ENCODE assay signal across 8 cellular contexts in genomic region chr6:3156184-3157119, GRCh38. TPM values are rescaled to one million over a fixed set of nuclear protein-coding genes. Genes with fewer than 3 reads are reported as not detected.
DNase-seq lines count a peak whose midpoint lies in the region; ATAC-seq and TF ChIP-seq lines count a peak whose summit lies in the region.
"Not testable (repeated sequence)": the region's sequence is repeated elsewhere in the genome, so short reads cannot be mapped to it uniquely, and the experiment has no call there.

No MANE protein-coding gene starts in this region.

- peaks cover 46 to 63% (median 54%) of the 10 kb centered on the region in 3 donors for H3K27me3 Mint-ChIP-seq in CD14-positive monocyte (ENCODE audit: low read depth in 3 of 3)
- H3K27me3 Mint-ChIP-seq in activated CD4-positive, alpha-beta T cell treated with anti-CD3 and anti-CD28 coated beads for 36 hours = peaks cover 16% of the 10 kb centered on the region
- H3K27me3 Mint-ChIP-seq in glutamatergic neuron (ENCODE audit: unreplicated experiment) = peaks cover 15% of the 10 kb centered on the region

- peaks cover 21% of the 10 kb centered on the region for H3K4me1 Mint-ChIP-seq in CD14-positive monocyte
- peaks cover 20% of the 10 kb centered on the region for H3K4me1 Mint-ChIP-seq in activated CD4-positive, alpha-beta T cell treated with anti-CD3 and anti-CD28 coated beads for 36 hours
- peaks cover 23% of the 10 kb centered on the region for H3K4me1 Mint-ChIP-seq in glutamatergic neuron (ENCODE audit: low read depth, unreplicated experiment)

- H3K9ac ChIP-seq in muscle layer of colon (ENCODE audit: low read length) = peak overlapping the region; percentile 80

- ATAC-seq in activated CD4-positive, alpha-beta T cell treated with anti-CD3 and anti-CD28 coated beads for 36 hours = peak; percentile 19

- H3K27ac Mint-ChIP-seq in CD14-positive monocyte (peak overlapping the region in 6 of 7 donors; percentile 26 to 83 (median 76)), glutamatergic neuron (ENCODE audit: unreplicated experiment) (peak overlapping the region; percentile 97)
- H3K27ac Mint-ChIP-seq in activated CD4-positive, alpha-beta T cell treated with anti-CD3 and anti-CD28 coated beads for 36 hours = peak overlapping the region; percentile 55

- H3K4me3 ChIP-seq in HEK293 (ENCODE audit: low read depth, low read length) (peak overlapping the region; percentile 71), brain microvascular endothelial cell (ENCODE audit: low read depth, low read length) (peak overlapping the region; percentile 70), muscle layer of colon (ENCODE audit: low read depth in 1 of 2, low read length in 2 of 2) (peak overlapping the region; percentile 88 to 99)

- not testable (repeated sequence) for TF ChIP-seq CTCF in CD14-positive monocyte (IDR thresholded peaks at IDR 0.05); glutamatergic neuron (IDR thresholded peaks at IDR 0.05; ENCODE audit: partially characterized antibody, unreplicated experiment)
- peak; percentile 68 for TF ChIP-seq CTCF in HEK293 (tag by site-specific recombination; IDR thresholded peaks at IDR 0.05)
- peak; percentile 3 for TF ChIP-seq CTCF in brain microvascular endothelial cell (IDR thresholded peaks at IDR 0.05; ENCODE audit: low read depth, low read length, missing control alignments)

- POLR2A ChIA-PET in HEK293 (lab: Yijun Ruan, JAX) = interaction anchor here (0.7 to 1.9 kb wide), 21 partner anchors 8 to 105 kb away, joined by 3 to 25 read pairs (median 4); partner anchors contain the start of genes BPHL, PSMG4 and TUBB2B
- POLR2A ChIA-PET in activated CD4-positive, alpha-beta T cell treated with anti-CD3 and anti-CD28 coated beads for 36 hours (lab: Charles Lee) = interaction anchor here (0.7 kb wide), 1 partner anchor 54 kb away, joined by 3 read pairs; no protein-coding TSS in a partner anchor

- peaks cover 6 to 26% of the 10 kb centered on the region in 2 experiments for H3K36me3 ChIP-seq in HEK293 (ENCODE audit: control insufficient read depth in 2 of 2, insufficient read depth in 1 of 2, low read length in 2 of 2)
- H3K36me3 ChIP-seq in brain microvascular endothelial cell (replicated peaks) = peaks cover 27% of the 10 kb centered on the region
- H3K36me3 ChIP-seq in muscle layer of colon (ENCODE audit: insufficient read depth, low read length) = peaks cover 18% of the 10 kb centered on the region

- H3K4me3 Mint-ChIP-seq in CD14-positive monocyte (peak overlapping the region; percentile 87 to 93), glutamatergic neuron (ENCODE audit: unreplicated experiment) (peak overlapping the region; percentile 92)
- H3K4me3 Mint-ChIP-seq in activated CD4-positive, alpha-beta T cell treated with anti-CD3 and anti-CD28 coated beads for 36 hours = peak overlapping the region; percentile 74

- intact Hi-C loops in CD14-positive monocyte (cut with micrococcal nuclease) = loop anchor here in 1 of 2 donors (1.0 kb wide), 1 partner anchor 24 kb away; no protein-coding TSS in a partner anchor
- intact Hi-C loops in activated CD4-positive, alpha-beta T cell treated with anti-CD3 and anti-CD28 coated beads for 36 hours (cut with DNase I, micrococcal nuclease) = loop anchor here (1.0 to 5.0 kb wide), 8 partner anchors 24 to 157 kb away; partner anchors contain the start of genes PSMG4 (in 2 of the 2), BPHL (in 1 of the 2), NQO2 (in 1 of the 2) and RIPK1 (in 1 of the 2)

- H3K4me1 ChIP-seq in HEK293 (ENCODE audit: control insufficient read depth, insufficient read depth, low read length) = not testable (repeated sequence)
- H3K4me1 ChIP-seq in muscle layer of colon (ENCODE audit: insufficient read depth, low read length) = peaks cover 11% of the 10 kb centered on the region

- H3K27ac ChIP-seq in HEK293 (ENCODE audit: extremely low read depth, low read depth, low read length) = not testable (repeated sequence)
- peak overlapping the region; percentile 91 for H3K27ac ChIP-seq in brain microvascular endothelial cell
- peak overlapping the region; percentile 100 for H3K27ac ChIP-seq in muscle layer of colon (ENCODE audit: low read depth, low read length)

- H3K36me3 Mint-ChIP-seq in CD14-positive monocyte (peaks cover 15 to 25% of the 10 kb centered on the region in 2 donors), glutamatergic neuron (ENCODE audit: unreplicated experiment) (peaks cover 19% of the 10 kb centered on the region)
- H3K36me3 Mint-ChIP-seq in activated CD4-positive, alpha-beta T cell treated with anti-CD3 and anti-CD28 coated beads for 36 hours (ENCODE audit: low read depth) = not testable (repeated sequence)

- DNase-seq in CD14-positive monocyte (ENCODE audit: low spot score); brain microvascular endothelial cell: not testable (repeated sequence)
- DNase-seq in NCI-H2227 treated with DMSO at 0.1 percent for 48 hours (lab: John Stamatoyannopoulos, UW) (peak; percentile 64), glutamatergic neuron (peak; percentile 52)
- DNase-seq in activated CD4-positive, alpha-beta T cell treated with anti-CD3 and anti-CD28 coated beads for 36 hours = peak; percentile 25
- DNase-seq in stimulated activated CD8-positive, alpha-beta memory T cell treated with anti-CD3 and anti-CD28 coated beads, Interleukin-12 subunit alpha, Interleukin-12 subunit beta, amount 100 ng/mL, for 4 hours (ENCODE audit: low read depth) = peak; percentile 13

- not testable (repeated sequence) for H3K9me3 Mint-ChIP-seq in CD14-positive monocyte; activated CD4-positive, alpha-beta T cell treated with anti-CD3 and anti-CD28 coated beads for 36 hours (ENCODE audit: low read depth)
- H3K9me3 Mint-ChIP-seq in glutamatergic neuron (ENCODE audit: unreplicated experiment) = peaks cover 16% of the 10 kb centered on the region

- not testable (repeated sequence) for H3K27me3 ChIP-seq in brain microvascular endothelial cell (replicated peaks); muscle layer of colon (ENCODE audit: control insufficient read depth in 1 of 2, insufficient read depth in 2 of 2, low read length in 2 of 2)

- CTCF ChIA-PET in HEK293 (lab: Yijun Ruan, JAX) = interaction anchor here (0.6 to 2.4 kb wide), 15 partner anchors 10 to 515 kb away, joined by 3 to 17 read pairs (median 4); no protein-coding TSS in a partner anchor
- CTCF ChIA-PET in activated CD4-positive, alpha-beta T cell treated with anti-CD3 and anti-CD28 coated beads for 36 hours (lab: Charles Lee) = interaction anchor here (0.6 kb wide), 1 partner anchor 87 kb away, joined by 4 read pairs; no protein-coding TSS in a partner anchor

- in situ Hi-C loops in brain microvascular endothelial cell (cut with HindIII; ENCODE audit: low pct_ligation_motif_present, low sequenced_read_pairs) = not testable (repeated sequence)

- H3K9me3 ChIP-seq in HEK293 (ENCODE audit: control insufficient read depth, insufficient read depth, low read depth, low read length); muscle layer of colon (ENCODE audit: low read length): not testable (repeated sequence)

TF ChIP-seq in HEK293, 187 proteins besides CTCF, POLR2A, EP300 and RAD21 (continues in another document):
- 0 out of 2 replicates have a peak, but pooled peaks have one; percentile 17 for TF ChIP-seq BCL11A (tag by site-specific recombination; IDR thresholded peaks at IDR 0.05; ENCODE audit: low read depth)
- 0 out of 2 replicates have a peak, but pooled peaks have one; percentile 9 for TF ChIP-seq SP2 (tag by site-specific recombination; IDR thresholded peaks at IDR 0.05)
- TF ChIP-seq KLF1 (tag by site-specific recombination; IDR thresholded peaks at IDR 0.05) = peak; percentile 46; the same call in 1 of the 2 replicates
- 0 out of 2 replicates have a peak, but pooled peaks have one; percentile 5 for TF ChIP-seq ZNF266 (tag by site-specific recombination; IDR thresholded peaks at IDR 0.05; ENCODE audit: low read depth)
- TF ChIP-seq PATZ1 (tag by site-specific recombination; IDR thresholded peaks at IDR 0.05) = peak; percentile 62
- peak; percentile 90 for TF ChIP-seq ZFHX2 (tag by site-specific recombination; conservative IDR thresholded peaks at IDR 0.05)
- TF ChIP-seq ZNF600 (tag by site-specific recombination; IDR thresholded peaks at IDR 0.05) = peak; percentile 43; the same call in 1 of the 2 replicates
- peak; percentile 51; the same call in 1 of the 2 replicates for TF ChIP-seq ZBTB44 (tag by site-specific recombination; IDR thresholded peaks at IDR 0.05)

RNA-seq across cellular contexts. Expression of gene TUBB2A, which starts 0.9 kb away (rescaled TPM):
- polyA plus RNA-seq in CD14-positive monocyte = 1 to 10 TPM; 2.4 to 4.2 TPM
- 1 to 10 TPM; 1.7 to 1.8 TPM for total RNA-seq in activated CD4-positive, alpha-beta T cell treated with anti-CD3 and anti-CD28 coated beads for 36 hours
- total RNA-seq in glutamatergic neuron (ENCODE audit: unreplicated experiment) = 769 TPM

RNA-seq across cellular contexts. Expression of gene BPHL, which starts 37.9 kb away (rescaled TPM):
- polyA plus RNA-seq in CD14-positive monocyte = 1 to 10 TPM; 5.9 to 7.8 TPM
- total RNA-seq in activated CD4-positive, alpha-beta T cell treated with anti-CD3 and anti-CD28 coated beads for 36 hours = 10 to 100 TPM; 15.8 to 16.7 TPM
- total RNA-seq in glutamatergic neuron (ENCODE audit: unreplicated experiment) = 72.1 TPM

Comparison
In these comparisons a context has a peak if more than half of its experiments do, and no peak if none do; other contexts are left out.
1. RNA of gene TUBB2A, which starts 0.9 kb away (total RNA-seq): 769 TPM in glutamatergic neuron (single experiment); 1.7 to 1.8 TPM in activated CD4-positive, alpha-beta T cell treated with anti-CD3 and anti-CD28 coated beads for 36 hours; every median in the first group is over 100 times any median in the second.
2. Peak in every context shown above with its lines, with median percentiles within 50 percentile points of each other: H3K27ac Mint-ChIP-seq, H3K4me3 Mint-ChIP-seq and H3K4me3 ChIP-seq.